13 cellular contexts compared by ENCODE assay signal in the genomic region with DNA sequence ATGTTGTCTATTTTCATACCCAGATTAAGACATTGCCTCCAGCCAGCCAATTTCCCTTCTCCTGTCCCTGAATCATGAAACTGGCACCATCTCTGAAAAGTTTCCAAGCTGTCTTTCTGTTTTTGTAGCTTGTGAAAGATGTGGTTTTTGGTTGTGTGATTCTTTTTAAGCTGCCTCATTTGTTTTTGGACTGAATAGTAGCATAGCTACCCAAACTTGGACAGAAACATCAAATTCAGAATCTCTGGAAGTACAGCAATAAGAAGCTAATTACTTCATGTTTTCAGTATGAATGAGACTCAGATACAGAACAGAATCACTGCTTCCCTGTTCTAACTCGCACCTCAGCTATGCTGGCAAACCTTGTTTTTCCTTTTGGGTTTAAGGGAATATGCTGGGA.
"Had no signal": no experiment of that assay in that cellular context is flagged by ENCODE, and none has a peak within 500 bp of the region (broad histone marks: within the 10 kb centered on the region; RNA-seq: fewer than 3 reads in every experiment).

No MANE protein-coding gene starts in this region.

- H3K27me3 ChIP-seq: foreskin keratinocyte, tibial nerve had no signal

- H3K79me2 ChIP-seq: parathyroid adenoma had no signal

- H3K4me3 Mint-ChIP-seq: activated CD8-positive, alpha-beta T cell treated with anti-CD3 and anti-CD28 coated beads for 36 hours; activated naive CD8-positive, alpha-beta T cell treated with anti-CD3 and anti-CD28 coated beads, Interleukin-2, amount 10 ng/mL, durations not matched to agents 7 days and 5 days; activated T-cell treated with anti-CD3 and anti-CD28 coated beads, Interleukin-2, amount 50 U/mL, for 72 hours; central memory CD8-positive, alpha-beta T cell; memory B cell had no signal

- H3K4me1 ChIP-seq: foreskin keratinocyte had no signal

- H3K27ac Mint-ChIP-seq: activated CD8-positive, alpha-beta T cell treated with anti-CD3 and anti-CD28 coated beads for 36 hours; activated naive CD8-positive, alpha-beta T cell treated with anti-CD3 and anti-CD28 coated beads, Interleukin-2, amount 10 ng/mL, durations not matched to agents 7 days and 5 days; activated T-cell treated with anti-CD3 and anti-CD28 coated beads, Interleukin-2, amount 50 U/mL, for 72 hours; memory B cell had no signal

- H3K36me3 ChIP-seq: tibial nerve had no signal

- H3K4me3 ChIP-seq: tibial nerve had no signal

- H2AFZ ChIP-seq: parathyroid adenoma had no signal

- DNase-seq: activated CD4-positive, alpha-beta T cell treated with anti-CD3 and anti-CD28 coated beads for 4 hours; activated CD8-positive, alpha-beta memory T cell treated with anti-CD3 and anti-CD28 coated beads, Interleukin-2, amount 50 U/mL, for 4 hours; activated CD8-positive, alpha-beta T cell treated with anti-CD3 and anti-CD28 coated beads for 36 hours; activated naive CD8-positive, alpha-beta T cell treated with anti-CD3 and anti-CD28 coated beads, Interleukin-2, amount 10 ng/mL, durations not matched to agents 7 days and 5 days; activated T-cell treated with anti-CD3 and anti-CD28 coated beads, Interleukin-2, amount 50 U/mL, for 72 hours; foreskin keratinocyte; small intestine; T1000 had no signal

- H3K9me3 Mint-ChIP-seq: activated CD8-positive, alpha-beta T cell treated with anti-CD3 and anti-CD28 coated beads for 36 hours; activated naive CD8-positive, alpha-beta T cell treated with anti-CD3 and anti-CD28 coated beads, Interleukin-2, amount 10 ng/mL, durations not matched to agents 7 days and 5 days; central memory CD8-positive, alpha-beta T cell; memory B cell had no signal

- ATAC-seq: activated CD8-positive, alpha-beta T cell treated with anti-CD3 and anti-CD28 coated beads for 36 hours; foreskin keratinocyte had no signal

- H3K27ac ChIP-seq: foreskin keratinocyte, parathyroid adenoma, VCaP had no signal

- H3K9ac ChIP-seq: parathyroid adenoma had no signal

- H3K9me3 ChIP-seq: tibial nerve had no signal
